37 cellular contexts compared by ENCODE assay signal in genomic region chr10:100222529-100222928, GRCh38.
"Had no signal": no experiment of that assay in that cellular context is flagged by ENCODE, and none has a peak within 500 bp of the region (broad histone marks: within the 10 kb centered on the region; RNA-seq: fewer than 3 reads in every experiment).

No MANE protein-coding gene starts in this region.

- H3K4me1 ChIP-seq: ascending aorta had no signal

- H3K4me3 Mint-ChIP-seq: activated B cell treated with CpG ODN at 0.5 μM for 24 hours; activated CD4-positive, alpha-beta memory T cell treated with anti-CD3 and anti-CD28 coated beads, Interleukin-2, amount 10 ng/mL, durations not matched to agents 7 days and 5 days; activated CD4-positive, alpha-beta T cell treated with anti-CD3 and anti-CD28 coated beads, Interleukin-2, amount 10 ng/mL, durations not matched to agents 7 days and 5 days; activated CD8-positive, alpha-beta memory T cell treated with anti-CD3 and anti-CD28 coated beads, Interleukin-2, amount 10 ng/mL, durations not matched to agents 7 days and 5 days; activated CD8-positive, alpha-beta T cell treated with anti-CD3 and anti-CD28 coated beads, Interleukin-2, amount 10 ng/mL, durations not matched to agents 7 days and 5 days; activated naive CD4-positive, alpha-beta T cell treated with anti-CD3 and anti-CD28 coated beads, Interleukin-2, amount 10 ng/mL, durations not matched to agents 7 days and 5 days; activated naive CD4-positive, alpha-beta T cell treated with anti-CD3 and anti-CD28 coated beads, Interleukin-2, amount 50 U/mL, for 24 hours; activated naive CD8-positive, alpha-beta T cell; activated naive CD8-positive, alpha-beta T cell treated with anti-CD3 and anti-CD28 coated beads, Interleukin-2, amount 10 ng/mL, durations not matched to agents 7 days and 5 days; activated naive CD8-positive, alpha-beta T cell treated with anti-CD3 and anti-CD28 coated beads, Interleukin-2, amount 50 U/mL, for 24 hours; activated T-cell treated with anti-CD3 and anti-CD28 coated beads, Interleukin-2, amount 50 U/mL, for 24 hours; brain; central memory CD8-positive, alpha-beta T cell; T-helper 1 cell treated with Interleukin-12 subunit alpha and Interleukin-12 subunit beta and Interleukin-4 antibody, amounts not matched to agents 30 μg/mL and 1 μg/mL, for 36 hours; T-helper 2 cell treated with Interferon-gamma antibody and Interleukin-4, amounts not matched to agents 5 μg/mL and 100 μg/mL, for 36 hours had no signal

- H3K9me3 ChIP-seq: ascending aorta had no signal

- H3K9me3 Mint-ChIP-seq: activated B cell treated with CpG ODN at 0.5 μM for 24 hours; activated CD4-positive, alpha-beta memory T cell treated with anti-CD3 and anti-CD28 coated beads, Interleukin-2, amount 10 ng/mL, durations not matched to agents 7 days and 5 days; activated CD4-positive, alpha-beta T cell treated with anti-CD3 and anti-CD28 coated beads, Interleukin-2, amount 10 ng/mL, durations not matched to agents 7 days and 5 days; activated naive CD4-positive, alpha-beta T cell treated with anti-CD3 and anti-CD28 coated beads, Interleukin-2, amount 10 ng/mL, durations not matched to agents 7 days and 5 days; activated naive CD4-positive, alpha-beta T cell treated with anti-CD3 and anti-CD28 coated beads, Interleukin-2, amount 50 U/mL, for 24 hours; activated naive CD8-positive, alpha-beta T cell treated with anti-CD3 and anti-CD28 coated beads, Interleukin-2, amount 10 ng/mL, durations not matched to agents 7 days and 5 days; activated naive CD8-positive, alpha-beta T cell treated with anti-CD3 and anti-CD28 coated beads, Interleukin-2, amount 50 U/mL, for 24 hours; activated T-cell treated with anti-CD3 and anti-CD28 coated beads, Interleukin-2, amount 50 U/mL, for 24 hours; activated T-helper 2 cell treated with anti-CD3 and anti-CD28 coated beads, Interferon-gamma antibody, Interleukin-2, Interleukin-4, amounts not matched to agents 10 μg/mL and 5 μg/mL and 100 μg/mL, durations not matched to agents 14 hours and 24 hours and 36 hours; brain; central memory CD8-positive, alpha-beta T cell; T-helper 1 cell treated with Interleukin-12 subunit alpha and Interleukin-12 subunit beta and Interleukin-4 antibody, amounts not matched to agents 30 μg/mL and 1 μg/mL, for 36 hours; T-helper 2 cell treated with Interferon-gamma antibody and Interleukin-4, amounts not matched to agents 5 μg/mL and 100 μg/mL, for 36 hours had no signal

- DNase-seq: activated B cell treated with CpG ODN at 0.5 μM for 24 hours; activated CD4-positive, alpha-beta memory T cell treated with anti-CD3 and anti-CD28 coated beads, Interleukin-2, amount 10 ng/mL, durations not matched to agents 7 days and 5 days; activated CD4-positive, alpha-beta T cell treated with anti-CD3 and anti-CD28 coated beads for 48 hours; activated CD4-positive, alpha-beta T cell treated with anti-CD3 and anti-CD28 coated beads, Interleukin-2, amount 10 ng/mL, durations not matched to agents 7 days and 5 days; activated CD4-positive, alpha-beta T cell treated with anti-CD3 and anti-CD28 coated beads, Interleukin-2, amount 50 U/mL, for 48 hours; activated CD4-positive, CD25-positive, alpha-beta regulatory T cell treated with anti-CD3 and anti-CD28 coated beads, Interleukin-2, amount 50 U/mL, for 72 hours; activated CD8-positive, alpha-beta memory T cell treated with anti-CD3 and anti-CD28 coated beads for 24 hours; activated CD8-positive, alpha-beta memory T cell treated with anti-CD3 and anti-CD28 coated beads, Interleukin-2, amount 10 ng/mL, durations not matched to agents 7 days and 5 days; activated CD8-positive, alpha-beta memory T cell treated with anti-CD3 and anti-CD28 coated beads, Interleukin-2, amount 50 U/mL, for 48 hours; activated CD8-positive, alpha-beta T cell treated with anti-CD3 and anti-CD28 coated beads, Interleukin-2, amount 10 ng/mL, durations not matched to agents 7 days and 5 days; activated effector memory CD4-positive, alpha-beta T cell treated with Interleukin-2 at 50 U/mL for 16 hours; activated gamma-delta T cell; activated naive CD4-positive, alpha-beta T cell treated with anti-CD3 and anti-CD28 coated beads, Interleukin-2, amount 10 ng/mL, durations not matched to agents 7 days and 5 days; activated naive CD4-positive, alpha-beta T cell treated with Interleukin-2 at 50 U/mL for 16 hours; activated naive CD8-positive, alpha-beta T cell treated with anti-CD3 and anti-CD28 coated beads, Interleukin-2, amount 10 ng/mL, durations not matched to agents 7 days and 5 days; activated naive CD8-positive, alpha-beta T cell treated with anti-CD3 and anti-CD28 coated beads, Interleukin-2, amount 50 U/mL, for 24 hours; activated T-cell treated with anti-CD3 and anti-CD28 coated beads, Interleukin-2, amount 50 U/mL, for 24 hours; activated T-cell treated with anti-CD3 and anti-CD28 coated beads, Interleukin-2, amount 50 U/mL, for 48 hours; amygdala; anterior cingulate cortex; caudate nucleus; cerebellar nuclear complex; T-helper 1 cell; T-helper 2 cell; T-helper 9 cell had no signal

- H3K27ac ChIP-seq: ascending aorta, cardiac muscle cell, VCaP had no signal

- ATAC-seq: activated CD8-positive, alpha-beta memory T cell treated with anti-CD3 and anti-CD28 coated beads, Interleukin-2, amount 10 ng/mL, durations not matched to agents 7 days and 5 days; activated CD8-positive, alpha-beta T cell treated with anti-CD3 and anti-CD28 coated beads, Interleukin-2, amount 10 ng/mL, durations not matched to agents 7 days and 5 days; activated naive CD8-positive, alpha-beta T cell treated with anti-CD3 and anti-CD28 coated beads, Interleukin-2, amount 50 U/mL, for 24 hours had no signal

- H3K27me3 Mint-ChIP-seq: activated B cell treated with CpG ODN at 0.5 μM for 24 hours; activated CD4-positive, alpha-beta memory T cell treated with anti-CD3 and anti-CD28 coated beads, Interleukin-2, amount 10 ng/mL, durations not matched to agents 7 days and 5 days; activated CD4-positive, alpha-beta T cell treated with anti-CD3 and anti-CD28 coated beads, Interleukin-2, amount 10 ng/mL, durations not matched to agents 7 days and 5 days; activated CD8-positive, alpha-beta memory T cell treated with anti-CD3 and anti-CD28 coated beads, Interleukin-2, amount 10 ng/mL, durations not matched to agents 7 days and 5 days; activated naive CD4-positive, alpha-beta T cell treated with anti-CD3 and anti-CD28 coated beads, Interleukin-2, amount 10 ng/mL, durations not matched to agents 7 days and 5 days; activated naive CD4-positive, alpha-beta T cell treated with anti-CD3 and anti-CD28 coated beads, Interleukin-2, amount 50 U/mL, for 24 hours; activated naive CD8-positive, alpha-beta T cell; activated naive CD8-positive, alpha-beta T cell treated with anti-CD3 and anti-CD28 coated beads, Interleukin-2, amount 10 ng/mL, durations not matched to agents 7 days and 5 days; activated naive CD8-positive, alpha-beta T cell treated with anti-CD3 and anti-CD28 coated beads, Interleukin-2, amount 50 U/mL, for 24 hours; activated T-cell treated with anti-CD3 and anti-CD28 coated beads, Interleukin-2, amount 50 U/mL, for 24 hours; brain; central memory CD8-positive, alpha-beta T cell had no signal

- H3K27me3 ChIP-seq: ascending aorta, cardiac muscle cell had no signal

- H3K27ac Mint-ChIP-seq: activated B cell treated with CpG ODN at 0.5 μM for 24 hours; activated CD4-positive, alpha-beta memory T cell treated with anti-CD3 and anti-CD28 coated beads, Interleukin-2, amount 10 ng/mL, durations not matched to agents 7 days and 5 days; activated CD4-positive, alpha-beta T cell treated with anti-CD3 and anti-CD28 coated beads, Interleukin-2, amount 10 ng/mL, durations not matched to agents 7 days and 5 days; activated CD8-positive, alpha-beta memory T cell treated with anti-CD3 and anti-CD28 coated beads, Interleukin-2, amount 10 ng/mL, durations not matched to agents 7 days and 5 days; activated CD8-positive, alpha-beta T cell treated with anti-CD3 and anti-CD28 coated beads, Interleukin-2, amount 10 ng/mL, durations not matched to agents 7 days and 5 days; activated naive CD4-positive, alpha-beta T cell treated with anti-CD3 and anti-CD28 coated beads, Interleukin-2, amount 10 ng/mL, durations not matched to agents 7 days and 5 days; activated naive CD4-positive, alpha-beta T cell treated with anti-CD3 and anti-CD28 coated beads, Interleukin-2, amount 50 U/mL, for 24 hours; activated naive CD8-positive, alpha-beta T cell; activated naive CD8-positive, alpha-beta T cell treated with anti-CD3 and anti-CD28 coated beads, Interleukin-2, amount 10 ng/mL, durations not matched to agents 7 days and 5 days; activated naive CD8-positive, alpha-beta T cell treated with anti-CD3 and anti-CD28 coated beads, Interleukin-2, amount 50 U/mL, for 24 hours; activated T-cell treated with anti-CD3 and anti-CD28 coated beads, Interleukin-2, amount 50 U/mL, for 24 hours; activated T-helper 2 cell treated with anti-CD3 and anti-CD28 coated beads, Interferon-gamma antibody, Interleukin-2, Interleukin-4, amounts not matched to agents 10 μg/mL and 5 μg/mL and 100 μg/mL, durations not matched to agents 14 hours and 24 hours and 36 hours; brain; T-helper 1 cell treated with Interleukin-12 subunit alpha and Interleukin-12 subunit beta and Interleukin-4 antibody, amounts not matched to agents 30 μg/mL and 1 μg/mL, for 36 hours; T-helper 2 cell treated with Interferon-gamma antibody and Interleukin-4, amounts not matched to agents 5 μg/mL and 100 μg/mL, for 36 hours had no signal

- FAIRE-seq: bronchial epithelial cell, TTC549 had no signal

- H3K4me3 ChIP-seq: ascending aorta, cardiac muscle cell had no signal
